ENCODE assay signal across 26 cellular contexts in genomic region chr11:68567553-68567952, GRCh38.
"Had no signal": no experiment of that assay in that cellular context is flagged by ENCODE, and none has a peak within 500 bp of the region (broad histone marks: within the 10 kb centered on the region; RNA-seq: fewer than 3 reads in every experiment).

No MANE protein-coding gene starts in this region.

- H3K4me1 ChIP-seq: gastroesophageal sphincter, pancreas had no signal

- H3K4me2 ChIP-seq: smooth muscle cell had no signal

- H3K27ac ChIP-seq: gastroesophageal sphincter, heart right ventricle, left lung, pancreas, stomach, thyroid gland, vagina had no signal

- H3K4me3 Mint-ChIP-seq: effector memory CD8-positive, alpha-beta T cell; mesothelial cell of epicardium; naive B cell; natural killer cell treated with Interleukin-12 subunit alpha and Interleukin-12 subunit beta and Interleukin-15 and Interleukin-18, amount 100 ng/mL, for 72 hours; neural crest cell had no signal

- H3K27me3 ChIP-seq: gastroesophageal sphincter, heart right ventricle, left lung, neutrophil, pancreas, stomach, thyroid gland, vagina had no signal

- H3K9me3 Mint-ChIP-seq: effector memory CD8-positive, alpha-beta T cell; mesothelial cell of epicardium; naive B cell; natural killer cell treated with Interleukin-12 subunit alpha and Interleukin-12 subunit beta and Interleukin-15 and Interleukin-18, amount 100 ng/mL, for 72 hours; neural crest cell had no signal

- H3K9me3 ChIP-seq: gastroesophageal sphincter, heart right ventricle, left lung, mucosa of descending colon, neutrophil, pancreas, stomach, thyroid gland, vagina had no signal

- H3K4me1 Mint-ChIP-seq: neural crest cell had no signal

- DNase-seq: cortex of kidney; effector memory CD8-positive, alpha-beta T cell; heart right ventricle; hippocampal formation; left cardiac atrium; left lung; mesenchymal stem cell; mucosa of descending colon; naive B cell; pancreas; stimulated activated CD4-positive, alpha-beta T cell treated with anti-CD3 and anti-CD28 coated beads, Interleukin-12 subunit alpha, Interleukin-12 subunit beta, amount 100 ng/mL, for 4 hours; stimulated activated CD4-positive, alpha-beta T cell treated with anti-CD3 and anti-CD28 coated beads, Interleukin-1b, Interleukin-23, amount 100 ng/mL, for 48 hours; stimulated activated CD4-positive, alpha-beta T cell treated with anti-CD3 and anti-CD28 coated beads, Interleukin-4, amount 100 ng/mL, for 1 hour; stimulated activated CD8-positive, alpha-beta memory T cell treated with anti-CD3 and anti-CD28 coated beads, Interleukin-4, amount 100 ng/mL, for 48 hours; stimulated activated naive CD4-positive, alpha-beta T cell; stomach; thyroid gland; trophoblast cell had no signal

- H3K27me3 Mint-ChIP-seq: effector memory CD8-positive, alpha-beta T cell; naive B cell; natural killer cell treated with Interleukin-12 subunit alpha and Interleukin-12 subunit beta and Interleukin-15 and Interleukin-18, amount 100 ng/mL, for 72 hours had no signal

- H3K27ac Mint-ChIP-seq: mesothelial cell of epicardium had no signal

- ATAC-seq: effector memory CD8-positive, alpha-beta T cell; gastroesophageal sphincter; heart right ventricle; left cardiac atrium; left lung; mucosa of descending colon; pancreas; sciatic nerve had no signal

- H3K4me3 ChIP-seq: gastroesophageal sphincter, heart right ventricle, left lung, mucosa of descending colon, pancreas, smooth muscle cell, stomach, thyroid gland, vagina had no signal
